ENCODE assay signal across 8 cellular contexts in genomic region chr2:44392338-44392943, GRCh38. TPM values are rescaled to one million over a fixed set of nuclear protein-coding genes. Genes with fewer than 3 reads are reported as not detected.
DNase-seq lines count a peak whose midpoint lies in the region; ATAC-seq, FAIRE-seq and TF ChIP-seq lines count a peak whose summit lies in the region.

No MANE protein-coding gene starts in this region.

- FAIRE-seq in GM19239 (lab: Jason Lieb, UNC), result no peak

- peak; percentile 51 for TF ChIP-seq CTCF in epithelial cell of esophagus (IDR thresholded peaks at IDR 0.05; ENCODE audit: insufficient read depth, low read depth, low read length, missing control alignments)
- TF ChIP-seq CTCF in omental fat pad (IDR thresholded peaks at IDR 0.05), result no peak

- H3K4me3 ChIP-seq in epithelial cell of esophagus (ENCODE audit: low read length), result no peak overlapping the region

- no peak overlapping the region for H3K4me3 Mint-ChIP-seq in T-helper 2 cell treated with Interferon-gamma antibody and Interleukin-4, amounts not matched to agents 5 μg/mL and 100 μg/mL, for 36 hours

- no peaks in the 10 kb centered on the region for H3K9me3 Mint-ChIP-seq in T-helper 2 cell treated with Interferon-gamma antibody and Interleukin-4, amounts not matched to agents 5 μg/mL and 100 μg/mL, for 36 hours

- ATAC-seq in omental fat pad (ENCODE audit: low FRiP score) (no peak), HG03196 (IDR thresholded peaks at IDR 0.05; ENCODE audit: unreplicated experiment) (no peak)

- H3K36me3 Mint-ChIP-seq in T-helper 2 cell treated with Interferon-gamma antibody and Interleukin-4, amounts not matched to agents 5 μg/mL and 100 μg/mL, for 36 hours (ENCODE audit: low read depth), result no peaks in the 10 kb centered on the region

- no peak overlapping the region for H3K27ac Mint-ChIP-seq in T-helper 2 cell treated with Interferon-gamma antibody and Interleukin-4, amounts not matched to agents 5 μg/mL and 100 μg/mL, for 36 hours

- H3K27me3 Mint-ChIP-seq in T-helper 2 cell treated with Interferon-gamma antibody and Interleukin-4, amounts not matched to agents 5 μg/mL and 100 μg/mL, for 36 hours (ENCODE audit: low read depth), result no peaks in the 10 kb centered on the region

- no peaks in the 10 kb centered on the region for H3K4me1 Mint-ChIP-seq in T-helper 2 cell treated with Interferon-gamma antibody and Interleukin-4, amounts not matched to agents 5 μg/mL and 100 μg/mL, for 36 hours (ENCODE audit: low read depth)

- DNase-seq in T-helper 2 cell (peak in 3 of 5 experiments; percentile 13 to 28 (median 25)), NCI-H2081 treated with DMSO at 0.1 percent for 48 hours (lab: John Stamatoyannopoulos, UW) (peak; percentile 17), epithelial cell of esophagus (ENCODE audit: low read depth) (peak; percentile 48), omental fat pad (ENCODE audit: low spot score) (peak; percentile 60), GM19239 (ENCODE audit: insufficient read length, low spot score) (no peak)
- no peak for DNase-seq in T-helper 2 cell treated with Interferon-gamma antibody and Interleukin-4, amounts not matched to agents 5 μg/mL and 100 μg/mL, for 36 hours (ENCODE audit: low spot score)
- peak; percentile 66 for DNase-seq in activated CD4-positive, alpha-beta T cell treated with anti-CD3 and anti-CD28 coated beads for 48 hours

RNA-seq across cellular contexts. Expression of gene CAMKMT, which starts 30.7 kb away (rescaled TPM):
- total RNA-seq in omental fat pad, result 10 to 100 TPM in 2 of 4 donors, 1 to 10 TPM in 2; 7.6 to 16.2 (median 9.4) TPM

RNA-seq across cellular contexts. Expression of gene PREPL, which starts 31.1 kb away (rescaled TPM):
- total RNA-seq in omental fat pad, result 10 to 100 TPM; 18.7 to 40.6 (median 31.3) TPM

Comparison
In these comparisons a context has a peak if more than half of its experiments do, and no peak if none do; other contexts are left out.
1. DNase-seq: peak in T-helper 2 cell (3 of 5), NCI-H2081 treated with DMSO at 0.1 percent for 48 hours (single experiment), activated CD4-positive, alpha-beta T cell treated with anti-CD3 and anti-CD28 coated beads for 48 hours (single experiment), epithelial cell of esophagus (single experiment) and omental fat pad (single experiment); none in T-helper 2 cell treated with Interferon-gamma antibody and Interleukin-4, amounts not matched to agents 5 μg/mL and 100 μg/mL, for 36 hours (single experiment) and GM19239 (single experiment).